9 cellular contexts compared by ENCODE assay signal in the genomic region with DNA sequence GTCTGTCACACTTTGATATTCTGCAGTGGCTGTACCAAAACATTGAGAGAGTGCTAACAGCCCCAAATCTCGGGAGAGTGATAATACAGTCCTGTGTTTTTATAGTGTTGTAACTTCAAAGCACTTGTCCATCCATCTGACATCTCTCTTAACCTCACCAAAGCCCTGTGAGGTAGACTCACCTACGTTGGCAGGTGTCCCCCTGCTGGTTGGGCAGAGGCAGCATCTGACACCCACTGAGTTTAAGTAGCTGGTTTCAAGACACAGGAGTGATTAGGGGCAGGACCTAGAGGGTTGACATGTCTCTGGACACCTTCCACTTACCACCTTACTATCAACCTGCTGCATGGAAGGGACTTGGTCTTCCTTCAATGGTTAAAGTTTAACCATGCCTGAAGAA. TPM values are rescaled to one million over a fixed set of nuclear protein-coding genes. Genes with fewer than 3 reads are reported as not detected.
DNase-seq lines count a peak whose midpoint lies in the region; ATAC-seq and TF ChIP-seq lines count a peak whose summit lies in the region.
"Had no signal": no experiment of that assay in that cellular context is flagged by ENCODE, and none has a peak within 500 bp of the region (broad histone marks: within the 10 kb centered on the region; RNA-seq: fewer than 3 reads in every experiment).

No MANE protein-coding gene starts in this region.

- dilution Hi-C loops in mammary epithelial cell (cut with HindIII; ENCODE audit: low sequenced_read_pairs), result no loop called here

- H3K79me2 ChIP-seq in mammary epithelial cell (ENCODE audit: insufficient read depth, low read length), result no peaks in the 10 kb centered on the region
- H3K79me2 ChIP-seq in neural progenitor cell (ENCODE audit: low read depth), result no peaks in the 10 kb centered on the region

- H3K27me3 ChIP-seq in mammary epithelial cell (ENCODE audit: insufficient read depth, low read length) (no peaks in the 10 kb centered on the region), neural progenitor cell (no peaks in the 10 kb centered on the region), thyroid gland (no peaks in the 10 kb centered on the region)
- H3K27me3 ChIP-seq in CD4-positive, alpha-beta T cell (ENCODE audit: control insufficient read depth, insufficient read depth, low read length), result no peaks in the 10 kb centered on the region

- no peaks in the 10 kb centered on the region for H3K4me1 ChIP-seq in mammary epithelial cell (ENCODE audit: insufficient read depth, low read length)
- H3K4me1 ChIP-seq in neural progenitor cell, result peaks cover 10% of the 10 kb centered on the region
- H3K4me1 ChIP-seq in thyroid gland, result peaks cover 0 to 12% of the 10 kb centered on the region in 2 donors

- in situ Hi-C loops in mammary epithelial cell (cut with MboI; ENCODE audit: low sequenced_read_pairs in 2 of 2), result no loop called here

- H3K9me3 Mint-ChIP-seq in neural progenitor cell, result no peaks in the 10 kb centered on the region
- H3K9me3 Mint-ChIP-seq in CD4-positive, alpha-beta T cell, result no peaks in the 10 kb centered on the region

- ATAC-seq in CD4-positive, alpha-beta T cell (ENCODE audit: poor library complexity), result no peak

- H3K27me3 Mint-ChIP-seq in neural progenitor cell (ENCODE audit: insufficient read depth, low read depth), result peaks cover 11% of the 10 kb centered on the region
- no peaks in the 10 kb centered on the region for H3K27me3 Mint-ChIP-seq in CD4-positive, alpha-beta T cell

- H3K36me3 ChIP-seq in mammary epithelial cell (ENCODE audit: insufficient read depth, low read length) (no peaks in the 10 kb centered on the region), neural progenitor cell (no peaks in the 10 kb centered on the region), thyroid gland (no peaks in the 10 kb centered on the region)

- H3K9ac ChIP-seq in mammary epithelial cell (ENCODE audit: insufficient read depth, low read length) (no peak overlapping the region), neural progenitor cell (no peak overlapping the region)

- no peak overlapping the region for H3K27ac ChIP-seq in mammary epithelial cell (ENCODE audit: insufficient read depth, low read depth, low read length)
- H3K27ac ChIP-seq in neural progenitor cell, result no peak overlapping the region
- H3K27ac ChIP-seq in thyroid gland, result no peak overlapping the region
- no peak overlapping the region for H3K27ac ChIP-seq in CD4-positive, alpha-beta T cell (ENCODE audit: low read depth, low read length)

- 30% methylated on average over 1 of the region's 2 CpGs for WGBS in mammary epithelial cell (ENCODE audit: low coverage, missing lambda C conversion rate)
- 38 to 55% methylated on average over 2 of the region's 2 CpGs for WGBS in thyroid gland, 2 donors

- intact Hi-C loops in mammary epithelial cell (cut with micrococcal nuclease) (no loop called here), thyroid gland (cut with DNase I) (no loop called here)
- intact Hi-C loops in CD4-positive, alpha-beta T cell (cut with DNase I, micrococcal nuclease), result no loop called here

- POLR2A ChIA-PET in CD4-positive, alpha-beta T cell (lab: Charles Lee), result no interaction called here

- no peak overlapping the region for H3K4me3 Mint-ChIP-seq in neural progenitor cell
- H3K4me3 Mint-ChIP-seq in CD4-positive, alpha-beta T cell, result no peak overlapping the region

- H3K4me1 Mint-ChIP-seq in neural progenitor cell, result peaks cover 43% of the 10 kb centered on the region
- no peaks in the 10 kb centered on the region for H3K4me1 Mint-ChIP-seq in CD4-positive, alpha-beta T cell (ENCODE audit: low read depth)

- no TSS peak for BruUV-seq in mammary epithelial cell (replicated peaks; lab: Mats Ljungman, UMichigan)

- H2AFZ ChIP-seq in mammary epithelial cell (ENCODE audit: low read depth, low read length) (no peak overlapping the region), neural progenitor cell (replicated peaks) (no peak overlapping the region)

- H3K27ac Mint-ChIP-seq in neural progenitor cell, result no peak overlapping the region
- no peak overlapping the region for H3K27ac Mint-ChIP-seq in CD4-positive, alpha-beta T cell

- TF ChIP-seq POLR2A in thyroid gland (IDR thresholded peaks at IDR 0.05), result no peak

- H3K4me2 ChIP-seq in mammary epithelial cell (ENCODE audit: insufficient read depth, low read depth, low read length) (no peak overlapping the region), neural progenitor cell (no peak overlapping the region)

- DNase-seq in NCI-H146 (lab: John Stamatoyannopoulos, UW) (peak; percentile 60), NCI-H146 treated with DMSO at 0.1 percent for 48 hours (lab: John Stamatoyannopoulos, UW; ENCODE audit: unreplicated experiment) (no peak), mammary epithelial cell (no peak), neural progenitor cell (ENCODE audit: low spot score) (no peak), thyroid gland (no peak), NCI-H1694 (lab: John Stamatoyannopoulos, UW) (no peak)
- no peak for DNase-seq in CD4-positive, alpha-beta T cell
- DNase-seq: NCI-H510A had no signal

- H3K4me3 ChIP-seq in mammary epithelial cell (replicated peaks in 1 of 3; ENCODE audit: insufficient read depth in 1 of 3, low read depth in 2 of 3, low read length in 3 of 3) (no peak overlapping the region), neural progenitor cell (no peak overlapping the region), thyroid gland (replicated peaks in 1 of 3) (no peak overlapping the region)

- CTCF ChIA-PET in mammary epithelial cell (lab: Charles Lee; ENCODE audit: low non-redundant PET), result no interaction called here
- CTCF ChIA-PET in CD4-positive, alpha-beta T cell (lab: Charles Lee), result no interaction called here

- TF ChIP-seq CTCF in LNCAP (IDR thresholded peaks at IDR 0.05) (peak; percentile 33; the same call in 1 of the 2 replicates), mammary epithelial cell (conservative IDR thresholded peaks at IDR 0.05 in 1 of 2, IDR thresholded peaks at IDR 0.05 in 1 of 2; ENCODE audit: extremely low read depth in 1 of 2, insufficient read depth in 1 of 2, low read depth in 1 of 2, low read length in 2 of 2) (peak; percentile 53 to 57), neural progenitor cell (IDR thresholded peaks at IDR 0.05) (peak; percentile 37), thyroid gland (IDR thresholded peaks at IDR 0.05) (no peak)
- TF ChIP-seq CTCF in CD4-positive, alpha-beta T cell (IDR thresholded peaks at IDR 0.05), result no peak

- H3F3A ChIP-seq in neural progenitor cell (ENCODE audit: low read depth), result no peaks in the 10 kb centered on the region

- peaks cover 23% of the 10 kb centered on the region for H3K36me3 Mint-ChIP-seq in neural progenitor cell
- H3K36me3 Mint-ChIP-seq in CD4-positive, alpha-beta T cell (ENCODE audit: low read depth), result no peaks in the 10 kb centered on the region

- H3K9me3 ChIP-seq in mammary epithelial cell (replicated peaks; ENCODE audit: insufficient read depth, low read length) (no peaks in the 10 kb centered on the region), neural progenitor cell (ENCODE audit: low read depth) (no peaks in the 10 kb centered on the region), thyroid gland (no peaks in the 10 kb centered on the region)
- H3K9me3 ChIP-seq in CD4-positive, alpha-beta T cell (ENCODE audit: control insufficient read depth, low read length), result no peaks in the 10 kb centered on the region

- H4K20me1 ChIP-seq in mammary epithelial cell (ENCODE audit: insufficient read depth, low read length) (no peaks in the 10 kb centered on the region), neural progenitor cell (ENCODE audit: low read depth) (no peaks in the 10 kb centered on the region)

RNA-seq across cellular contexts. Expression of gene COLEC12, which starts 22.9 kb away (rescaled TPM):
- total RNA-seq in mammary epithelial cell (under 1 TPM in 1 of 2 donors, not detected in 1; 0.50 TPM), neural progenitor cell (ENCODE audit: low replicate concordance) (2.0 and 2.1 TPM in 2 replicates), thyroid gland (10 to 100 TPM in 3 of 4 donors, 1 to 10 TPM in 1; 6.3 to 34.7 (median 19.8) TPM)
- not detected for polyA plus RNA-seq in mammary epithelial cell
- not detected for polyA minus RNA-seq in mammary epithelial cell
- not detected for total RNA-seq in CD4-positive, alpha-beta T cell

Comparison
In these comparisons a context has a peak if more than half of its experiments do, and no peak if none do; other contexts are left out.
1. CTCF ChIP-seq: peak in LNCAP (single experiment), mammary epithelial cell (2 of 2) and neural progenitor cell (single experiment); none in thyroid gland (0 of 6) and CD4-positive, alpha-beta T cell (single experiment).